In the genomic region with DNA sequence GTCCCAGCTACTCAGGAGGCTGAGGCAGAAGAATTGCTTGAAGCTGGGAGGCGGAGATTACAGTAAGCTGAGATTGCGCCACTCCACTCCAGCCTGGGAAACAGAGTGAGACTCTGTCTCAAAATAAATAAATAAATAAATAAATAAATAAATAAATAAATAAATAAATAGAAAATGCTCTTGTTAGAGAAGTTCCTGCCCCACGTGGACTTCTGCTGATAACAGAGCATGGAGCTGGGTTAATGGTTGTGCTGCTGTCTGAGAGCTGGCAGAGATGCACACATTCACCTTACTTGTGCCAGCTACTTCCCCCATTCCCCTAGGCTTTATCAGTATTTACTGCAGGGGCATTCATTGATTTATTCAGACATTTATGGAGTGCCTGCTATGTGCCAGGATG, we compare ENCODE assay signal across 1 cellular context.
TF ChIP-seq lines count a peak whose summit lies in the region.

No MANE protein-coding gene starts in this region.

TF ChIP-seq in SK-N-SH, 30 proteins besides CTCF, POLR2A, EP300 and RAD21 (continued from another document):
- TF ChIP-seq TEAD4 (IDR thresholded peaks at IDR 0.05; ENCODE audit: borderline replicate concordance, insufficient read depth) (no peak), RCOR1 (IDR thresholded peaks at IDR 0.05; ENCODE audit: low read length) (no peak)
